In genomic region chr6:16619017-16619416, GRCh38 we compare ENCODE assay signal across 16 cellular contexts.
A peak's percentile ranks its signal among the peaks of the same experiment; 100 is the strongest.
DNase-seq lines count a peak whose midpoint lies in the region; ATAC-seq and TF ChIP-seq lines count a peak whose summit lies in the region.
"Had no signal": no experiment of that assay in that cellular context is flagged by ENCODE, and none has a peak within 500 bp of the region (broad histone marks: within the 10 kb centered on the region; RNA-seq: fewer than 3 reads in every experiment).

No MANE protein-coding gene starts in this region.

- H3K36me3 ChIP-seq in CD4-positive, alpha-beta memory T cell (ENCODE audit: insufficient read depth, low read length) = no peaks in the 10 kb centered on the region
- H3K36me3 ChIP-seq in HEK293 (ENCODE audit: control insufficient read depth in 2 of 2, insufficient read depth in 1 of 2, low read length in 2 of 2) = no peaks in the 10 kb centered on the region
- H3K36me3 ChIP-seq: BE2C had no signal

- DNase-seq in CD4-positive, alpha-beta memory T cell = no peak
- DNase-seq in dedifferentiated amniotic fluid mesenchymal stem cell (ENCODE audit: extremely low spot score) = peak; percentile 2
- DNase-seq in myocyte (ENCODE audit: low read depth) = peak; percentile 49
- no peak for DNase-seq in SIG-M5 (lab: John Stamatoyannopoulos, UW)
- no peak for DNase-seq in stimulated activated CD4-positive, alpha-beta T cell treated with anti-CD3 and anti-CD28 coated beads, Interleukin-4, amount 100 ng/mL, for 1 hour
- DNase-seq: BE2C, DMS153, EL, HFFc6, NCI-H1092, NCI-H1694 treated with DMSO at 0.1 percent for 48 hours, NCI-H2171 treated with DMSO at 0.1 percent for 48 hours, SHP77 treated with DMSO at 0.1 percent for 48 hours had no signal

- POLR2A ChIA-PET in CD4-positive, alpha-beta memory T cell (lab: Charles Lee; ENCODE audit: partially characterized antibody) = interaction anchor here (1.5 to 2.4 kb wide), 3 partner anchors 19 to 143 kb away, joined by 3 to 12 read pairs (median 4); partner anchors contain the start of gene ATXN1
- POLR2A ChIA-PET in HEK293 (lab: Yijun Ruan, JAX) = no interaction called here

- H3K27ac Mint-ChIP-seq in CD4-positive, alpha-beta memory T cell = peak overlapping the region in 4 of 7 donors; percentile 31 to 81 (median 47)
- H3K27ac Mint-ChIP-seq: HFFc6 had no signal

- no peaks in the 10 kb centered on the region for H3K27me3 ChIP-seq in CD4-positive, alpha-beta memory T cell (ENCODE audit: insufficient read depth, low read length)
- H3K27me3 ChIP-seq: BE2C had no signal

- H3K4me1 Mint-ChIP-seq in CD4-positive, alpha-beta memory T cell = peaks cover 37 to 59% (median 54%) of the 10 kb centered on the region in 4 donors

- no peaks in the 10 kb centered on the region for H3K27me3 Mint-ChIP-seq in CD4-positive, alpha-beta memory T cell

- H3K9me3 ChIP-seq in CD4-positive, alpha-beta memory T cell (ENCODE audit: control insufficient read depth in 1 of 2, low read length in 2 of 2) = no peaks in the 10 kb centered on the region
- no peaks in the 10 kb centered on the region for H3K9me3 ChIP-seq in HEK293 (ENCODE audit: control insufficient read depth, insufficient read depth, low read depth, low read length)
- H3K9me3 ChIP-seq: BE2C had no signal

- H3K4me3 Mint-ChIP-seq in CD4-positive, alpha-beta memory T cell = peak overlapping the region in 1 of 8 donors; percentile 63
- H3K4me3 Mint-ChIP-seq: HFFc6 had no signal

- no peak overlapping the region for H3K4me3 ChIP-seq in CD4-positive, alpha-beta memory T cell (ENCODE audit: low read length in 2 of 2)
- H3K4me3 ChIP-seq in HEK293 (ENCODE audit: low read depth, low read length) = no peak overlapping the region

- no peaks in the 10 kb centered on the region for H3K9me3 Mint-ChIP-seq in CD4-positive, alpha-beta memory T cell
- H3K9me3 Mint-ChIP-seq: HFFc6 had no signal

- peaks cover 0 to 4% of the 10 kb centered on the region in 2 donors for H3K36me3 Mint-ChIP-seq in CD4-positive, alpha-beta memory T cell

- CTCF ChIA-PET in CD4-positive, alpha-beta memory T cell (lab: Charles Lee; ENCODE audit: partially characterized antibody) = interaction anchor here (1.0 to 1.2 kb wide), 3 partner anchors 17 to 286 kb away, joined by 3 read pairs; no protein-coding TSS in a partner anchor
- CTCF ChIA-PET in HEK293 (lab: Yijun Ruan, JAX) = interaction anchor here (0.8 kb wide), 1 partner anchor 468 kb away, joined by 3 read pairs; no protein-coding TSS in a partner anchor

- no peak for TF ChIP-seq CTCF in HEK293 (tag by site-specific recombination; IDR thresholded peaks at IDR 0.05)

- ATAC-seq in HG02610 (IDR thresholded peaks at IDR 0.05; ENCODE audit: unreplicated experiment) = no peak

- intact Hi-C loops in CD4-positive, alpha-beta memory T cell (cut with micrococcal nuclease) = no loop called here

- H3K27ac ChIP-seq in CD4-positive, alpha-beta memory T cell (ENCODE audit: low read depth, low read length) = no peak overlapping the region
- no peak overlapping the region for H3K27ac ChIP-seq in HEK293 (ENCODE audit: extremely low read depth, low read depth, low read length)
- H3K27ac ChIP-seq: KMS-11 had no signal

- peaks cover 48% of the 10 kb centered on the region for H3K4me1 ChIP-seq in CD4-positive, alpha-beta memory T cell (ENCODE audit: insufficient read depth, low read length)
- H3K4me1 ChIP-seq in HEK293 (ENCODE audit: control insufficient read depth, insufficient read depth, low read length) = no peaks in the 10 kb centered on the region

TF ChIP-seq in HEK293, 187 proteins besides CTCF, POLR2A, EP300 and RAD21:
- TF ChIP-seq FEZF1 (tag by site-specific recombination; IDR thresholded peaks at IDR 0.05) = 0 out of 2 replicates have a peak, but pooled peaks have one; percentile 8
- peak; percentile 53; the same call in 1 of the 2 replicates for TF ChIP-seq ZNF214 (tag by site-specific recombination; IDR thresholded peaks at IDR 0.05; ENCODE audit: borderline replicate concordance)
- no peak for TF ChIP-seq ZNF184 (tag by site-specific recombination; IDR thresholded peaks at IDR 0.05)

Comparison
In these comparisons a context has a peak if more than half of its experiments do, and no peak if none do; other contexts are left out.
1. DNase-seq: peak in dedifferentiated amniotic fluid mesenchymal stem cell (single experiment) and myocyte (single experiment); none in CD4-positive, alpha-beta memory T cell (0 of 5), SIG-M5 (single experiment) and stimulated activated CD4-positive, alpha-beta T cell treated with anti-CD3 and anti-CD28 coated beads, Interleukin-4, amount 100 ng/mL, for 1 hour (single experiment).